Comparison of ENCODE assay signal across 8 cellular contexts in the genomic region with DNA sequence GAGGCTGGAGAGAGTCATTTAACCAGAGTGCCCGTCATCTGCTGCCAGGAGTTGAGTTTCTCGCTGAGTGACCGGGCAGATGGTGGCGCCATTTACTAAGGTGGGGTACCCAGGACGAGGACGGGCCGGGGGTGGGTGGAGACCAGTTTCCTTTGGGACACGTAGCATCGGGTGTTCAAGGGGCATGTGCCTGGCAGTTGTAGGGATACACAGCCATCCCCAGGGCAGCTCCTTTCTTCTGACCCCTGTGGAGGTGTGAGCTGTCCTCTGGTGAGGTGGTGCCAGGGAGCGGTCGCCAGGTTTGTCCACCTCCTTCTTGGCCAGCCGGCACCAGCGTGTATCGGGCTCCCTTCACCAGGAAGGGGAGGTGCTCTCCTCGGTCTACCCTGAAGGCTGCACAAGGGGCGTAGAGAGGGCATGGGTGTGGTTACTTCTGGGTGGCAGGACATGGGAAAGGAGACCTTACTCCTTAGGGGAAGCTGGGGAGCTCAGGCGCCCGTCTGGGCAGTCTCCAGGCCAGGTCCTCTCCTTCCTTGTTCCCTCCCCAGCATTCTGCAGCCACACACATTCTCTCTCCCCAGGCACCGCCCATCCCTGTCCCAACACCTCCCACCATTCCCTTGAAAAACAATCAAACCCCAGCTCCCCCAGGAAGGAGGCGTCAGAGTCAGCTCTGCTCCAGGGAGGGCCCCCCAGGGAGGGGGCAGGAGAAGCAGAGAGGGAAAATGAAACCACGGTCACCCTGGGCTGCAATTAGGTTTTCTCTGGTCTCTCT. TPM values are rescaled to one million over a fixed set of nuclear protein-coding genes. Genes with fewer than 3 reads are reported as not detected.
DNase-seq lines count a peak whose midpoint lies in the region; ATAC-seq and TF ChIP-seq lines count a peak whose summit lies in the region.

No MANE protein-coding gene starts in this region.

- TF ChIP-seq CTCF in heart left ventricle (IDR thresholded peaks at IDR 0.05): peak; percentile 35 to 77 (median 62)
- TF ChIP-seq CTCF in progenitor cell of endocrine pancreas (IDR thresholded peaks at IDR 0.05; ENCODE audit: unreplicated experiment): peak; percentile 31
- peak in 1 of 3 experiments; percentile 34 for TF ChIP-seq CTCF in vagina (IDR thresholded peaks at IDR 0.05)

- in situ Hi-C loops in SK-MEL-5 (cut with HindIII; ENCODE audit: low pct_unique_long_range_greater_than_20kb, low sequenced_read_pairs): no loop called here

- peaks cover 17% of the 10 kb centered on the region for H3K27me3 Mint-ChIP-seq in progenitor cell of endocrine pancreas

- TF ChIP-seq POLR2A in heart left ventricle (IDR thresholded peaks at IDR 0.05): peak in 1 of 2 donors; percentile 35
- TF ChIP-seq POLR2A in vagina (IDR thresholded peaks at IDR 0.05): peak in 1 of 2 donors; percentile 15

- peak overlapping the region; percentile 76 for H3K27ac Mint-ChIP-seq in progenitor cell of endocrine pancreas

- ATAC-seq in heart left ventricle (peak; percentile 62 to 81 (median 70)), HG03280 (IDR thresholded peaks at IDR 0.05; ENCODE audit: unreplicated experiment) (no peak)

- H3K4me1 ChIP-seq in heart left ventricle (peaks cover 0 to 36% (median 10%) of the 10 kb centered on the region in 12 donors), vagina (peaks cover 39% of the 10 kb centered on the region)

- H3K4me3 ChIP-seq in heart left ventricle (peak overlapping the region; percentile 15 to 69 (median 58)), vagina (peak overlapping the region; percentile 53 to 60)

- H3K36me3 Mint-ChIP-seq in progenitor cell of endocrine pancreas (ENCODE audit: insufficient read depth): no peaks in the 10 kb centered on the region

- H3K9me3 Mint-ChIP-seq in progenitor cell of endocrine pancreas (ENCODE audit: low read depth): no peaks in the 10 kb centered on the region

- peak; percentile 75 for DNase-seq in D341Med (ENCODE audit: low spot score)
- peak; percentile 82 for DNase-seq in HuH-7 (ENCODE audit: low spot score)
- DNase-seq in SK-MEL-5 (ENCODE audit: low read depth, low spot score): peak; percentile 86
- DNase-seq in amniotic epithelial cell (ENCODE audit: low read depth): peak; percentile 84
- DNase-seq in heart left ventricle: peak; percentile 83 to 86 (median 85)
- peak; percentile 19 for DNase-seq in progenitor cell of endocrine pancreas (ENCODE audit: low spot score, unreplicated experiment)
- DNase-seq in vagina (ENCODE audit: extremely low spot score in 2 of 2): peak in 1 of 2 donors; percentile 92

- peaks cover 7% of the 10 kb centered on the region for H3K4me1 Mint-ChIP-seq in progenitor cell of endocrine pancreas (ENCODE audit: low read depth)

- H3K9me3 ChIP-seq in heart left ventricle: no peaks in the 10 kb centered on the region
- no peaks in the 10 kb centered on the region for H3K9me3 ChIP-seq in vagina

- peak overlapping the region; percentile 76 for H3K4me3 Mint-ChIP-seq in progenitor cell of endocrine pancreas (ENCODE audit: low read depth)

- peak overlapping the region; percentile 14 to 91 (median 82) for H3K27ac ChIP-seq in heart left ventricle
- peak overlapping the region; percentile 88 for H3K27ac ChIP-seq in vagina

- intact Hi-C loops in heart left ventricle (cut with DNase I): loop anchor here (1.0 to 10.0 kb wide), 19 partner anchors 83 to 497 kb away; a partner anchor contains a TSS
- intact Hi-C loops in vagina (cut with DNase I): loop anchor here (2.0 to 5.0 kb wide), 2 partner anchors 210 to 293 kb away; no protein-coding TSS in a partner anchor

- H3K27me3 ChIP-seq in heart left ventricle: no peaks in the 10 kb centered on the region
- no peaks in the 10 kb centered on the region for H3K27me3 ChIP-seq in vagina

- H3K36me3 ChIP-seq in heart left ventricle (no peaks in the 10 kb centered on the region), vagina (no peaks in the 10 kb centered on the region)

- 6 to 9% (median 8%) methylated on average over 18 to 21 of the region's 21 CpGs for WGBS in heart left ventricle, 4 donors

RNA-seq across cellular contexts. Expression of a gene that starts 10.3 kb away (rescaled TPM):
- total RNA-seq in SK-MEL-5 (2014; rRNA removed; shearing (Covaris generic)): not detected in 2 replicates
- polyA plus RNA-seq in SK-MEL-5 (2015; cell fraction: cytosol; rRNA removed): 0.30 and 1.1 TPM in 2 replicates
- polyA plus RNA-seq in SK-MEL-5 (2015; cell fraction: nucleus; rRNA removed): not detected in 2 replicates
- over 10,000 TPM in 7 of 9 donors, 1,000 to 10,000 TPM in 2; 6,950 to 16,840 (median 13,341) TPM for total RNA-seq in heart left ventricle
- polyA plus RNA-seq in heart left ventricle: over 10,000 TPM in 1 of 2 donors, 1,000 to 10,000 TPM in 1; 6,181 to 16,360 TPM
- not detected in 2 replicates for total RNA-seq in progenitor cell of endocrine pancreas
- total RNA-seq in vagina: not detected

RNA-seq across cellular contexts. Expression of a gene that starts 20.8 kb away (rescaled TPM):
- total RNA-seq in SK-MEL-5 (2014; rRNA removed; shearing (Covaris generic)): 12.9 and 13.7 TPM in 2 replicates
- 8.1 and 10.5 TPM in 2 replicates for polyA plus RNA-seq in SK-MEL-5 (2015; cell fraction: cytosol; rRNA removed)
- polyA plus RNA-seq in SK-MEL-5 (2015; cell fraction: nucleus; rRNA removed): 6.5 and 8.2 TPM in 2 replicates
- 10 to 100 TPM in 3 of 9 donors, 1 to 10 TPM in 6; 3.3 to 55.8 (median 7.3) TPM for total RNA-seq in heart left ventricle
- polyA plus RNA-seq in heart left ventricle: 1 to 10 TPM; 2.3 to 2.4 TPM
- 0.07 TPM in 2 replicates for total RNA-seq in progenitor cell of endocrine pancreas
- total RNA-seq in vagina: 11.5 TPM

Comparison
In these comparisons a context has a peak if more than half of its experiments do, and no peak if none do; other contexts are left out.
1. RNA of a gene that starts 10.3 kb away (total RNA-seq): 6,950 to 16,840 TPM in heart left ventricle; not detected in SK-MEL-5, not detected in progenitor cell of endocrine pancreas and not detected in vagina (single experiment); every median in the first group is over 1,000 times any median in the second.